1 cellular context compared by ENCODE assay signal in the genomic region with DNA sequence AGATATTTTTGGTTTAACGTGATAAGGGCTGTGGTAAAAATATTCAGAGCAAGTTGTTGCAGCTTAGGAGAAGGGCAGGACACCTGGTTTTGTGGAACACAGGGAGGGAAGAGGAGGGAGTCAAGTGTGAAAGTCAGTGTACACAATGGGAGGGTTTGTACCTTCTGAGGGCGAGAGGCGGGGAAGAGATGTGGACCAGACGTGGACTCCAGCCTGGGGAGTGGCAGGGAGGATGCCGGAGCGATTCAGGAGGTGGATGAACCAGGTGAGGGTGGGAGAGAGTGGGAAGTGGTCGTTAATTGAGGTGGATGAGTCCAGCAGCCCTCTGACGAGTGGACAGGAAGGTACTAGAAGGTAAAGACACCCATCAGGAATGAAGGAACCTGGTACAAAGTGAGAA.
A peak's percentile ranks its signal among the peaks of the same experiment; 100 is the strongest.
TF ChIP-seq lines count a peak whose summit lies in the region.

No MANE protein-coding gene starts in this region.

TF ChIP-seq in HepG2, 621 proteins besides CTCF, POLR2A, EP300 and RAD21 (continued from another document):
- TF ChIP-seq, protein P1, sequence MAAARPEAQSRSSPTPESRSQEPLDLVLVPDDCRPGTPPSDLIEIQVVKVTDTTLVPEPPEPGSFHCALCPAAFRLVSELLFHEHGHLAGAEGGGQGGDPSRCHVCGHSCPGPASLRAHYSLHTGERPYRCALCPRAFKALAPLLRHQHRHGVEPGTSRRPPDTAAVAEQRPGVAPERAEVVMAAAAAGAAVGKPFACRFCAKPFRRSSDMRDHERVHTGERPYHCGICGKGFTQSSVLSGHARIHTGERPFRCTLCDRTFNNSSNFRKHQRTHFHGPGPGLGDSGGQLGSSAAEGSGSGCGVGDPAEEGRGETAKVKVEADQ (CRISPR knock-in tag; IDR thresholded peaks at IDR 0.05; ENCODE audit: borderline replicate concordance) = no peak
- TF ChIP-seq ZBTB20 (CRISPR knock-in tag; IDR thresholded peaks at IDR 0.05; ENCODE audit: borderline replicate concordance, low read depth) (no peak), TEAD3 (CRISPR knock-in tag; optimal IDR thresholded peaks at IDR 0.05; ENCODE audit: borderline replicate concordance) (peak; percentile 29), YEATS4 (CRISPR knock-in tag; IDR thresholded peaks at IDR 0.05; ENCODE audit: borderline replicate concordance) (no peak), ZNF841 (CRISPR knock-in tag; IDR thresholded peaks at IDR 0.05; ENCODE audit: borderline replicate concordance) (no peak), FOXA3 (CRISPR knock-in tag; IDR thresholded peaks at IDR 0.05) (peak; percentile 55), HOXA7 (CRISPR knock-in tag; IDR thresholded peaks at IDR 0.05) (no peak), TFDP1 (CRISPR knock-in tag; IDR thresholded peaks at IDR 0.05; ENCODE audit: borderline replicate concordance) (peak; percentile 30; the same call in 1 of the 2 replicates), RXRA (CRISPR knock-in tag; IDR thresholded peaks at IDR 0.05) (no peak; the same call in 1 of the 2 replicates), PATZ1 (CRISPR knock-in tag; IDR thresholded peaks at IDR 0.05) (peak; percentile 34; the same call in 1 of the 2 replicates), PCBP2 (optimal IDR thresholded peaks at IDR 0.05; ENCODE audit: low read depth, low read length, poor library complexity, severe bottlenecking) (no peak), ZNF839 (CRISPR knock-in tag; IDR thresholded peaks at IDR 0.05; ENCODE audit: borderline replicate concordance) (no peak), ZBTB4 (CRISPR knock-in tag; IDR thresholded peaks at IDR 0.05; ENCODE audit: borderline replicate concordance) (no peak), ZKSCAN5 (CRISPR knock-in tag; IDR thresholded peaks at IDR 0.05) (no peak), USF2 (IDR thresholded peaks at IDR 0.05; ENCODE audit: low read depth, low read length) (no peak), USF2 (CRISPR knock-in tag; IDR thresholded peaks at IDR 0.05; ENCODE audit: borderline replicate concordance) (no peak), TBX2 (CRISPR knock-in tag; IDR thresholded peaks at IDR 0.05; ENCODE audit: borderline replicate concordance) (peak; percentile 40; the same call in 1 of the 2 replicates), KMT2B (CRISPR knock-in tag; IDR thresholded peaks at IDR 0.05) (no peak), SALL1 (CRISPR knock-in tag; IDR thresholded peaks at IDR 0.05) (0 out of 2 replicates have a peak, but pooled peaks have one; percentile 16), ZNF263 (CRISPR knock-in tag; IDR thresholded peaks at IDR 0.05) (peak; percentile 64; the same call in 1 of the 2 replicates), NR2F6 (IDR thresholded peaks at IDR 0.05) (no peak), NR2F6 (CRISPR knock-in tag; IDR thresholded peaks at IDR 0.05) (0 out of 2 replicates have a peak, but pooled peaks have one; percentile 39), PITX1 (CRISPR knock-in tag; IDR thresholded peaks at IDR 0.05) (peak; percentile 15; the same call in 1 of the 2 replicates), GATAD2A (CRISPR knock-in tag; IDR thresholded peaks at IDR 0.05) (peak; percentile 38; the same call in 1 of the 2 replicates), HNF4A (CRISPR knock-in tag; IDR thresholded peaks at IDR 0.05) (peak; percentile 46), MIER2 (CRISPR knock-in tag; IDR thresholded peaks at IDR 0.05) (no peak), THAP9 (CRISPR knock-in tag; IDR thresholded peaks at IDR 0.05; ENCODE audit: borderline replicate concordance) (no peak), MAFF (IDR thresholded peaks at IDR 0.05; ENCODE audit: low read depth, low read length) (no peak), ZNF331 (CRISPR knock-in tag; IDR thresholded peaks at IDR 0.05) (no peak), EEA1 (CRISPR knock-in tag; IDR thresholded peaks at IDR 0.05; ENCODE audit: borderline replicate concordance) (no peak), GFI1 (CRISPR knock-in tag; IDR thresholded peaks at IDR 0.05; ENCODE audit: borderline replicate concordance) (no peak)
- TF ChIP-seq, protein P2, sequence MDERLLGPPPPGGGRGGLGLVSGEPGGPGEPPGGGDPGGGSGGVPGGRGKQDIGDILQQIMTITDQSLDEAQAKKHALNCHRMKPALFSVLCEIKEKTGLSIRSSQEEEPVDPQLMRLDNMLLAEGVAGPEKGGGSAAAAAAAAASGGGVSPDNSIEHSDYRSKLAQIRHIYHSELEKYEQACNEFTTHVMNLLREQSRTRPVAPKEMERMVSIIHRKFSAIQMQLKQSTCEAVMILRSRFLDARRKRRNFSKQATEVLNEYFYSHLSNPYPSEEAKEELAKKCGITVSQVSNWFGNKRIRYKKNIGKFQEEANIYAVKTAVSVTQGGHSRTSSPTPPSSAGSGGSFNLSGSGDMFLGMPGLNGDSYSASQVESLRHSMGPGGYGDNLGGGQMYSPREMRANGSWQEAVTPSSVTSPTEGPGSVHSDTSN (CRISPR knock-in tag; IDR thresholded peaks at IDR 0.05) = no peak
